ENCODE assay signal across 18 cellular contexts in genomic region chr1:70195342-70195741, GRCh38. TPM values are rescaled to one million over a fixed set of nuclear protein-coding genes. Genes with fewer than 3 reads are reported as not detected.
DNase-seq lines count a peak whose midpoint lies in the region; ATAC-seq and TF ChIP-seq lines count a peak whose summit lies in the region.
"Had no signal": no experiment of that assay in that cellular context is flagged by ENCODE, and none has a peak within 500 bp of the region (broad histone marks: within the 10 kb centered on the region; RNA-seq: fewer than 3 reads in every experiment).

No MANE protein-coding gene starts in this region.

- no peak overlapping the region for H3T11ph ChIP-seq in H9 (ENCODE audit: low read length)

- peaks cover 9% of the 10 kb centered on the region for H3K4me1 Mint-ChIP-seq in activated T-helper 2 cell treated with anti-CD3 and anti-CD28 coated beads, Interferon-gamma antibody, Interleukin-2, Interleukin-4, amounts not matched to agents 10 μg/mL and 5 μg/mL and 100 μg/mL, durations not matched to agents 14 hours and 24 hours and 36 hours (ENCODE audit: low read depth)
- no peaks in the 10 kb centered on the region for H3K4me1 Mint-ChIP-seq in H9
- H3K4me1 Mint-ChIP-seq: endodermal cell, mesothelial cell of epicardium had no signal

- no peak overlapping the region for H3K27ac ChIP-seq in H9 (ENCODE audit: insufficient read length, low read depth, low read length)
- H3K27ac ChIP-seq: gastrocnemius medialis, Peyer's patch, sigmoid colon had no signal

- no peaks in the 10 kb centered on the region for H3K79me1 ChIP-seq in H9 (ENCODE audit: insufficient read depth, low read depth, low read length, poor library complexity, severe bottlenecking)

- TF ChIP-seq CTCF in epithelial cell of proximal tubule (conservative IDR thresholded peaks at IDR 0.05; ENCODE audit: low read depth, low read length) (no peak), H9 (conservative IDR thresholded peaks at IDR 0.05) (no peak)

- no peak overlapping the region for H3K18ac ChIP-seq in H9 (ENCODE audit: insufficient read length, low read depth, low read length)

- H2BK12ac ChIP-seq in H9 (ENCODE audit: insufficient read length, low read depth, low read length): no peak overlapping the region

- no peaks in the 10 kb centered on the region for H3K9me3 ChIP-seq in H9 (ENCODE audit: control insufficient read depth, low read depth, low read length)
- H3K9me3 ChIP-seq: gastrocnemius medialis, Peyer's patch had no signal

- H3K27ac Mint-ChIP-seq in activated T-helper 2 cell treated with anti-CD3 and anti-CD28 coated beads, Interferon-gamma antibody, Interleukin-2, Interleukin-4, amounts not matched to agents 10 μg/mL and 5 μg/mL and 100 μg/mL, durations not matched to agents 14 hours and 24 hours and 36 hours: no peak overlapping the region
- H3K27ac Mint-ChIP-seq in H9: no peak overlapping the region
- H3K27ac Mint-ChIP-seq: activated B cell treated with CpG ODN at 0.5 μM for 24 hours; activated naive CD8-positive, alpha-beta T cell treated with anti-CD3 and anti-CD28 coated beads for 36 hours; B cell; endodermal cell; mesothelial cell of epicardium; stimulated activated memory B cell treated with anti-CD40 and anti-IgM and Interleukin-4, amounts not matched to agents 10 μg/mL and 1 μg/mL and 100 μg/mL, for 72 hours had no signal

- no peak overlapping the region for H2AFZ ChIP-seq in H9 (ENCODE audit: low read length)

- H3K79me2 ChIP-seq in H9 (ENCODE audit: insufficient read depth, low read length): no peaks in the 10 kb centered on the region; the same call in 1 of the 2 replicates

- H4K8ac ChIP-seq in H9 (replicated peaks; ENCODE audit: insufficient read length, low read depth, low read length): no peak overlapping the region

- WGBS in H9 (ENCODE audit: extremely low coverage, insufficient read length, low lambda C conversion rate): no CpG with 5 or more reads among the region's 4 CpGs

- no peak overlapping the region for H2BK5ac ChIP-seq in H9 (ENCODE audit: insufficient read length, low read length)

- H3K4me3 Mint-ChIP-seq in activated T-helper 2 cell treated with anti-CD3 and anti-CD28 coated beads, Interferon-gamma antibody, Interleukin-2, Interleukin-4, amounts not matched to agents 10 μg/mL and 5 μg/mL and 100 μg/mL, durations not matched to agents 14 hours and 24 hours and 36 hours (ENCODE audit: low read depth): no peak overlapping the region
- H3K4me3 Mint-ChIP-seq in H9: no peak overlapping the region
- H3K4me3 Mint-ChIP-seq: activated B cell treated with CpG ODN at 0.5 μM for 24 hours; activated naive CD8-positive, alpha-beta T cell treated with anti-CD3 and anti-CD28 coated beads for 36 hours; B cell; endodermal cell; mesothelial cell of epicardium; stimulated activated memory B cell treated with anti-CD40 and anti-IgM and Interleukin-4, amounts not matched to agents 10 μg/mL and 1 μg/mL and 100 μg/mL, for 72 hours had no signal

- DNase-seq in epithelial cell of proximal tubule (ENCODE audit: low read depth) (no peak), left colon (no peak), NCI-H1694 treated with DMSO at 0.1 percent for 48 hours (lab: John Stamatoyannopoulos, UW) (no peak), H9 (no peak)
- DNase-seq in activated T-helper 2 cell treated with anti-CD3 and anti-CD28 coated beads, Interferon-gamma antibody, Interleukin-2, Interleukin-4, amounts not matched to agents 10 μg/mL and 5 μg/mL and 100 μg/mL, durations not matched to agents 14 hours and 24 hours and 36 hours (ENCODE audit: low spot score): no peak
- DNase-seq: activated B cell treated with CpG ODN at 0.5 μM for 24 hours; activated naive CD8-positive, alpha-beta T cell treated with anti-CD3 and anti-CD28 coated beads for 36 hours; endodermal cell; gastrocnemius medialis; NCI-H510A treated with DMSO at 0.1 percent for 48 hours; Peyer's patch; sigmoid colon had no signal

- ATAC-seq in GM19023 (IDR thresholded peaks at IDR 0.05; ENCODE audit: unreplicated experiment): peak; percentile 72
- ATAC-seq in GM21619 (IDR thresholded peaks at IDR 0.05; ENCODE audit: unreplicated experiment): peak; percentile 95
- peak; percentile 86 for ATAC-seq in HG03135 (IDR thresholded peaks at IDR 0.05; ENCODE audit: unreplicated experiment)
- no peak for ATAC-seq in left colon
- ATAC-seq: gastrocnemius medialis; stimulated activated memory B cell treated with anti-CD40 and anti-IgM and Interleukin-4, amounts not matched to agents 10 μg/mL and 1 μg/mL and 100 μg/mL, for 72 hours had no signal

- H2BK120ac ChIP-seq in H9 (ENCODE audit: low read depth, low read length, poor library complexity, severe bottlenecking): no peak overlapping the region

- no peaks in the 10 kb centered on the region for H3K27me3 ChIP-seq in H9 (ENCODE audit: insufficient read depth, low read length)
- H3K27me3 ChIP-seq: gastrocnemius medialis, Peyer's patch, sigmoid colon had no signal

- peak overlapping the region; percentile 3 for H3K4me3 ChIP-seq in epithelial cell of proximal tubule (ENCODE audit: low read depth, low read length)
- H3K4me3 ChIP-seq: gastrocnemius medialis, Peyer's patch, sigmoid colon had no signal

- H4K91ac ChIP-seq in H9 (ENCODE audit: insufficient read length, low read depth, low read length): no peak overlapping the region

- no peaks in the 10 kb centered on the region for H3K23me2 ChIP-seq in H9 (ENCODE audit: insufficient read length, low read depth, low read length, poor library complexity, severe bottlenecking)

- H3K56ac ChIP-seq in H9 (ENCODE audit: insufficient read length, low read depth, low read length): no peak overlapping the region

- no peaks in the 10 kb centered on the region for H4K20me1 ChIP-seq in H9 (ENCODE audit: control insufficient read depth, insufficient read depth, insufficient read length)

- H3K14ac ChIP-seq in H9 (ENCODE audit: insufficient read depth, low read length): no peak overlapping the region

- H3K36me3 Mint-ChIP-seq in activated T-helper 2 cell treated with anti-CD3 and anti-CD28 coated beads, Interferon-gamma antibody, Interleukin-2, Interleukin-4, amounts not matched to agents 10 μg/mL and 5 μg/mL and 100 μg/mL, durations not matched to agents 14 hours and 24 hours and 36 hours (ENCODE audit: low read depth): peaks cover 8% of the 10 kb centered on the region
- H3K36me3 Mint-ChIP-seq in H9 (ENCODE audit: insufficient read depth in 1 of 3, low read depth in 3 of 3): no peaks in the 10 kb centered on the region; a peak in 2 of 7 replicates

- no peaks in the 10 kb centered on the region for H3K9me3 Mint-ChIP-seq in activated T-helper 2 cell treated with anti-CD3 and anti-CD28 coated beads, Interferon-gamma antibody, Interleukin-2, Interleukin-4, amounts not matched to agents 10 μg/mL and 5 μg/mL and 100 μg/mL, durations not matched to agents 14 hours and 24 hours and 36 hours
- peaks cover 0 to 2% of the 10 kb centered on the region in 2 experiments; a peak in 1 of 5 replicates for H3K9me3 Mint-ChIP-seq in H9
- H3K9me3 Mint-ChIP-seq: activated naive CD8-positive, alpha-beta T cell treated with anti-CD3 and anti-CD28 coated beads for 36 hours; endodermal cell; stimulated activated memory B cell treated with anti-CD40 and anti-IgM and Interleukin-4, amounts not matched to agents 10 μg/mL and 1 μg/mL and 100 μg/mL, for 72 hours had no signal

- no peak overlapping the region for H2BK15ac ChIP-seq in H9 (ENCODE audit: low read depth, low read length)

- no peak overlapping the region for H3K9ac ChIP-seq in H9 (ENCODE audit: extremely low read depth, insufficient read length, low read length)

- H2AK5ac ChIP-seq in H9 (ENCODE audit: insufficient read length, low read length): no peak overlapping the region

- H2BK20ac ChIP-seq in H9 (ENCODE audit: low read depth, low read length, poor library complexity, severe bottlenecking): no peak overlapping the region

- H3K4ac ChIP-seq in H9 (ENCODE audit: low read depth, low read length): no peak overlapping the region

- no peaks in the 10 kb centered on the region for H3K4me1 ChIP-seq in H9 (ENCODE audit: insufficient read depth, low read length)
- H3K4me1 ChIP-seq: gastrocnemius medialis, Peyer's patch, sigmoid colon had no signal

- H3K4me2 ChIP-seq in H9 (ENCODE audit: insufficient read depth, insufficient read length, low read length): no peak overlapping the region

- intact Hi-C loops in left colon (cut with DNase I, micrococcal nuclease): no loop called here
- intact Hi-C loops in activated T-helper 2 cell treated with anti-CD3 and anti-CD28 coated beads, Interferon-gamma antibody, Interleukin-2, Interleukin-4, amounts not matched to agents 10 μg/mL and 5 μg/mL and 100 μg/mL, durations not matched to agents 14 hours and 24 hours and 36 hours (cut with micrococcal nuclease): no loop called here

- no peak overlapping the region for H3K23ac ChIP-seq in H9 (ENCODE audit: insufficient read length, low read depth, low read length)

- H4K5ac ChIP-seq in H9 (ENCODE audit: insufficient read length, low read depth, low read length): no peak overlapping the region

- no peaks in the 10 kb centered on the region for H3K27me3 Mint-ChIP-seq in activated T-helper 2 cell treated with anti-CD3 and anti-CD28 coated beads, Interferon-gamma antibody, Interleukin-2, Interleukin-4, amounts not matched to agents 10 μg/mL and 5 μg/mL and 100 μg/mL, durations not matched to agents 14 hours and 24 hours and 36 hours (ENCODE audit: low read depth)
- no peaks in the 10 kb centered on the region for H3K27me3 Mint-ChIP-seq in H9 (ENCODE audit: low read depth)
- H3K27me3 Mint-ChIP-seq: activated B cell treated with CpG ODN at 0.5 μM for 24 hours; activated naive CD8-positive, alpha-beta T cell treated with anti-CD3 and anti-CD28 coated beads for 36 hours; B cell; stimulated activated memory B cell treated with anti-CD40 and anti-IgM and Interleukin-4, amounts not matched to agents 10 μg/mL and 1 μg/mL and 100 μg/mL, for 72 hours had no signal

RNA-seq across cellular contexts. Expression of gene LRRC40, which starts 10.0 kb away (rescaled TPM):
- 28.1 and 32.8 TPM in 2 replicates for total RNA-seq in epithelial cell of proximal tubule
- total RNA-seq in left colon: 1 to 10 TPM; 9.6 to 9.7 TPM
- total RNA-seq in activated T-helper 2 cell treated with anti-CD3 and anti-CD28 coated beads, Interferon-gamma antibody, Interleukin-2, Interleukin-4, amounts not matched to agents 10 μg/mL and 5 μg/mL and 100 μg/mL, durations not matched to agents 14 hours and 24 hours and 36 hours: 23.3 and 23.4 TPM in 2 replicates
- 27.6 and 28.0 TPM in 2 replicates for total RNA-seq in H9 (2021)

RNA-seq across cellular contexts. Expression of gene SRSF11, which starts 25.8 kb away (rescaled TPM):
- total RNA-seq in epithelial cell of proximal tubule (71.7 and 73.2 TPM in 2 replicates), left colon (100 to 1,000 TPM in 1 of 2 donors, 10 to 100 TPM in 1; 97.8 to 102 TPM), H9 (2021) (206 and 214 TPM in 2 replicates)
- total RNA-seq in activated T-helper 2 cell treated with anti-CD3 and anti-CD28 coated beads, Interferon-gamma antibody, Interleukin-2, Interleukin-4, amounts not matched to agents 10 μg/mL and 5 μg/mL and 100 μg/mL, durations not matched to agents 14 hours and 24 hours and 36 hours: 194 and 195 TPM in 2 replicates
